Comparison of ENCODE assay signal across 2 cellular contexts in the genomic region with DNA sequence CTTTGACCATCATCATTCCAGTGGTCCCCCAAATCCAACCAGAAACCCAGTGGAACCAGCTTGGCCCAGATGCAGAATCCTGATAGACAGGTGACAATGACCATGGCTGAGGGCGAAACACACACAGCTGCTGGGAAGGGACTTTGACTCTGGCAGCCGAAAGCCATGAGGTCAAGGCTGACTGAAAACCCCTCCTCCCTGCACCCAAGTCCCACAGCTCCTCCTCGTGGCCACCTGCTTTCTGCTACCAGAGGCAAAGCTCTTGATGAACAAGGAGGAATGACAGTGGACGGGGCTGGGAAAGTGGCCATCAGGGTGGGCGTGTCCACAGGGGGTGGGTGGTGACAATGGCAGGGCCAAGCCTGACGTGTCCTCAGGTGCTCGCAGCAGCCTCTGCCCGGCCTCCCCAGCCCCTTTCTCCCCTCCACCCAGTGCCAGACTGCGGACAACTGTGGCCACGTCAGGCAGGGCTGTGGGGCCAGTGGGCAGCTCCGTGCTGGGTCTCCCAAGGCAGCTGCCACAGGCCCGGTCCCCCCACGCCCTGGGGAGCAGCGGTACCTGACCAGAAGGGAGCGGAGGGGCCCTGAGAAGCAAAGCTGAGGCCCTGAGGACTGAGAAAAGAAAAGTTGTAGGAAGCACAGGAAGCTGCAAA.
TF ChIP-seq lines count a peak whose summit lies in the region.

No MANE protein-coding gene starts in this region.

TF ChIP-seq in HepG2, 621 proteins besides CTCF, POLR2A, EP300 and RAD21 (continues in another document):
- TF ChIP-seq ARNT (IDR thresholded peaks at IDR 0.05) (no peak), ZNF225 (CRISPR knock-in tag; IDR thresholded peaks at IDR 0.05) (no peak; the same call in 1 of the 2 replicates), ZNF577 (CRISPR knock-in tag; IDR thresholded peaks at IDR 0.05; ENCODE audit: borderline replicate concordance, low read depth) (no peak), ZNF414 (CRISPR knock-in tag; IDR thresholded peaks at IDR 0.05) (0 out of 2 replicates have a peak, but pooled peaks have one; percentile 45), ZNF761 (CRISPR knock-in tag; conservative IDR thresholded peaks at IDR 0.05) (peak; percentile 86), ZNF749 (CRISPR knock-in tag; IDR thresholded peaks at IDR 0.05; ENCODE audit: borderline replicate concordance) (no peak), NR2F1 (CRISPR knock-in tag; IDR thresholded peaks at IDR 0.05) (peak; percentile 98 to 99), BORCS8-MEF2B (CRISPR knock-in tag; IDR thresholded peaks at IDR 0.05) (no peak; the same call in 1 of the 2 replicates), ZNF570 (CRISPR knock-in tag; IDR thresholded peaks at IDR 0.05; ENCODE audit: borderline replicate concordance) (no peak), ZBTB49 (CRISPR knock-in tag; IDR thresholded peaks at IDR 0.05; ENCODE audit: borderline replicate concordance) (no peak), CBX5 (CRISPR knock-in tag; IDR thresholded peaks at IDR 0.05; ENCODE audit: borderline replicate concordance) (peak; percentile 56; the same call in 1 of the 2 replicates), MIXL1 (CRISPR knock-in tag; IDR thresholded peaks at IDR 0.05) (no peak), ZSCAN21 (CRISPR knock-in tag; IDR thresholded peaks at IDR 0.05; ENCODE audit: borderline replicate concordance) (no peak), RORA (CRISPR knock-in tag; IDR thresholded peaks at IDR 0.05) (no peak), SP1 (IDR thresholded peaks at IDR 0.05) (no peak), SP1 (CRISPR knock-in tag; IDR thresholded peaks at IDR 0.05) (peak; percentile 39; the same call in 1 of the 2 replicates), SSRP1 (CRISPR knock-in tag; IDR thresholded peaks at IDR 0.05) (no peak), THYN1 (CRISPR knock-in tag; IDR thresholded peaks at IDR 0.05; ENCODE audit: borderline replicate concordance, low read depth) (no peak), EEA1 (CRISPR knock-in tag; IDR thresholded peaks at IDR 0.05; ENCODE audit: borderline replicate concordance) (no peak), ZNF543 (CRISPR knock-in tag; IDR thresholded peaks at IDR 0.05) (peak; percentile 72; the same call in 1 of the 2 replicates)
- TF ChIP-seq, protein P1, sequence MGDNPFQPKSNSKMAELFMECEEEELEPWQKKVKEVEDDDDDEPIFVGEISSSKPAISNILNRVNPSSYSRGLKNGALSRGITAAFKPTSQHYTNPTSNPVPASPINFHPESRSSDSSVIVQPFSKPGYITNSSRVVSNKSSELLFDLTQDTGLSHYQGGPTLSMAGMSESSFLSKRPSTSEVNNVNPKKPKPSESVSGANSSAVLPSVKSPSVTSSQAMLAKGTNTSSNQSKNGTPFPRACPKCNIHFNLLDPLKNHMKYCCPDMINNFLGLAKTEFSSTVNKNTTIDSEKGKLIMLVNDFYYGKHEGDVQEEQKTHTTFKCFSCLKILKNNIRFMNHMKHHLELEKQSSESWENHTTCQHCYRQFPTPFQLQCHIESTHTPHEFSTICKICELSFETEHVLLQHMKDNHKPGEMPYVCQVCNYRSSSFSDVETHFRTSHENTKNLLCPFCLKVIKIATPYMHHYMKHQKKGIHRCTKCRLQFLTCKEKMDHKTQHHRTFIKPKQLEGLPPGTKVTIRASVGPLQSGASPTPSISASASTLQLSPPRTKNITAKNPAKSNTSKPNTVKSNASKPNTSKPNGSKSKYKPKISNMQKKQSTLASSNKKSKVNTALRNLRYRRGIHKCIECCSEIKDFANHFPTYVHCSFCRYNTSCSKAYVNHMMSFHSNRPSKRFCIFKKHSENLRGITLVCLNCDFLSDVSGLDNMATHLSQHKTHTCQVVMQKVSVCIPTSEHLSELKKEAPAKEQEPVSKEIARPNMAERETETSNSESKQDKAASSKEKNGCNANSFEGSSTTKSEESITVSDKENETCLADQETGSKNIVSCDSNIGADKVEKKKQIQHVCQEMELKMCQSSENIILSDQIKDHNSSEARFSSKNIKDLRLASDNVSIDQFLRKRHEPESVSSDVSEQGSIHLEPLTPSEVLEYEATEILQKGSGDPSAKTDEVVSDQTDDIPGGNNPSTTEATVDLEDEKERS (CRISPR knock-in tag; IDR thresholded peaks at IDR 0.05), result peak; percentile 90
- TF ChIP-seq, protein P2, sequence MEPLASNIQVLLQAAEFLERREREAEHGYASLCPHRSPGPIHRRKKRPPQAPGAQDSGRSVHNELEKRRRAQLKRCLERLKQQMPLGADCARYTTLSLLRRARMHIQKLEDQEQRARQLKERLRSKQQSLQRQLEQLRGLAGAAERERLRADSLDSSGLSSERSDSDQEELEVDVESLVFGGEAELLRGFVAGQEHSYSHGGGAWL (CRISPR knock-in tag; IDR thresholded peaks at IDR 0.05), result no peak; the same call in 1 of the 2 replicates
- TF ChIP-seq, protein P3, sequence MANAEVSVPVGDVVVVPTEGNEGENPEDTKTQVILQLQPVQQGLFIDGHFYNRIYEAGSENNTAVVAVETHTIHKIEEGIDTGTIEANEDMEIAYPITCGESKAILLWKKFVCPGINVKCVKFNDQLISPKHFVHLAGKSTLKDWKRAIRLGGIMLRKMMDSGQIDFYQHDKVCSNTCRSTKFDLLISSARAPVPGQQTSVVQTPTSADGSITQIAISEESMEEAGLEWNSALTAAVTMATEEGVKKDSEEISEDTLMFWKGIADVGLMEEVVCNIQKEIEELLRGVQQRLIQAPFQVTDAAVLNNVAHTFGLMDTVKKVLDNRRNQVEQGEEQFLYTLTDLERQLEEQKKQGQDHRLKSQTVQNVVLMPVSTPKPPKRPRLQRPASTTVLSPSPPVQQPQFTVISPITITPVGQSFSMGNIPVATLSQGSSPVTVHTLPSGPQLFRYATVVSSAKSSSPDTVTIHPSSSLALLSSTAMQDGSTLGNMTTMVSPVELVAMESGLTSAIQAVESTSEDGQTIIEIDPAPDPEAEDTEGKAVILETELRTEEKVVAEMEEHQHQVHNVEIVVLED (CRISPR knock-in tag; IDR thresholded peaks at IDR 0.05; ENCODE audit: borderline replicate concordance), result peak; percentile 48; the same call in 1 of the 2 replicates

TF ChIP-seq in HEK293T, 16 proteins besides CTCF, POLR2A, EP300 and RAD21:
- TF ChIP-seq FOXA1 (IDR thresholded peaks at IDR 0.05), result no peak
- no peak for TF ChIP-seq ELF4 (IDR thresholded peaks at IDR 0.05)
- no peak for TF ChIP-seq TARDBP (IDR thresholded peaks at IDR 0.05)
- TF ChIP-seq FOXM1 (IDR thresholded peaks at IDR 0.05; ENCODE audit: borderline replicate concordance), result no peak
- no peak for TF ChIP-seq ARNT (IDR thresholded peaks at IDR 0.05)
- no peak for TF ChIP-seq ZNF384 (IDR thresholded peaks at IDR 0.05)
- TF ChIP-seq BHLHE40 (IDR thresholded peaks at IDR 0.05; ENCODE audit: borderline replicate concordance), result no peak
- no peak for TF ChIP-seq L3MBTL2 (conservative IDR thresholded peaks at IDR 0.05)
- TF ChIP-seq NFRKB (IDR thresholded peaks at IDR 0.05), result no peak
- TF ChIP-seq LEF1 (IDR thresholded peaks at IDR 0.05; ENCODE audit: borderline replicate concordance), result no peak
- TF ChIP-seq SP1 (IDR thresholded peaks at IDR 0.05), result no peak
- no peak for TF ChIP-seq HDGF (IDR thresholded peaks at IDR 0.05; ENCODE audit: borderline replicate concordance)
- TF ChIP-seq CTBP1 (IDR thresholded peaks at IDR 0.05; ENCODE audit: borderline replicate concordance), result no peak
- TF ChIP-seq SUZ12 (IDR thresholded peaks at IDR 0.05), result no peak
- TF ChIP-seq FOXK2 (IDR thresholded peaks at IDR 0.05), result no peak
- TF ChIP-seq, protein P4, sequence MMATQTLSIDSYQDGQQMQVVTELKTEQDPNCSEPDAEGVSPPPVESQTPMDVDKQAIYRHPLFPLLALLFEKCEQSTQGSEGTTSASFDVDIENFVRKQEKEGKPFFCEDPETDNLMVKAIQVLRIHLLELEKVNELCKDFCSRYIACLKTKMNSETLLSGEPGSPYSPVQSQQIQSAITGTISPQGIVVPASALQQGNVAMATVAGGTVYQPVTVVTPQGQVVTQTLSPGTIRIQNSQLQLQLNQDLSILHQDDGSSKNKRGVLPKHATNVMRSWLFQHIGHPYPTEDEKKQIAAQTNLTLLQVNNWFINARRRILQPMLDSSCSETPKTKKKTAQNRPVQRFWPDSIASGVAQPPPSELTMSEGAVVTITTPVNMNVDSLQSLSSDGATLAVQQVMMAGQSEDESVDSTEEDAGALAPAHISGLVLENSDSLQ (IDR thresholded peaks at IDR 0.05), result no peak
